ENCODE assay signal across 8 cellular contexts in the genomic region with DNA sequence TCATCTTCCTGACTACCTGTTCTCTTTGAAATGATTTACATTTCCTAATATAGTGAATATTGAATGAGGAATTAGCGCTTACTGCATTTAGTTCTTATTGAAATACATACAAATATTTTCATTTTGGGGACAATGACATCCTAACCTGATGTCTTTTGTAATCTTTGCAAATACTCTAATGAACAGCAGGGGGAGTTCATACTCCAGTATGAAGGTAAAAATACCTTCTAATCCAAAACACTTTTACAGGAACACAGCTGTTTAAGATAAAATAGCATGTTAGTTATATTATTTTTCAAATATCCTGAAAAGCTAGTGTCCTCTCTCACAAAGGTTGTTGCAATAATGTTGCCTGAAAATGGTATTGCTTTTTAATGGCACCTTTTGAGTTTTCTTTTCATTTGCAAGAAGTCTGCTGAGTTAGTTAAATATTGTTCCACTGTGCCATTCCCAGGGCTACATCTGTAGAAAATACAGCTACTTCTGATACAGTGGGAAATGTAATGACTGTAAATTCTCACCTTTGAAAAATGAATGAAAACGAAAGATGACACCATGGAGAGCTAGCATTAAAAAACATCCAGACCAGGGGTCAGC.
DNase-seq lines count a peak whose midpoint lies in the region; TF ChIP-seq lines count a peak whose summit lies in the region.

No MANE protein-coding gene starts in this region.

- H2AK5ac ChIP-seq in mesendoderm (ENCODE audit: low read length) = no peak overlapping the region

- no peak overlapping the region for H2BK120ac ChIP-seq in mesendoderm (ENCODE audit: low read depth, low read length)

- no peak overlapping the region for H4K8ac ChIP-seq in mesendoderm (ENCODE audit: low read depth, low read length)

- H3K4me2 ChIP-seq in mesendoderm (ENCODE audit: low read length) = no peak overlapping the region

- no peak overlapping the region for H3K27ac ChIP-seq in adrenal gland
- H3K27ac ChIP-seq in mesendoderm (ENCODE audit: low read depth, low read length) = no peak overlapping the region

- no peak overlapping the region for H3K4ac ChIP-seq in mesendoderm (ENCODE audit: low read depth, low read length)

- H3K79me2 ChIP-seq in mesendoderm (ENCODE audit: control insufficient read depth, insufficient read depth, low read length) = no peaks in the 10 kb centered on the region

- no peak overlapping the region for H3K56ac ChIP-seq in mesendoderm (ENCODE audit: low read length)

- WGBS in adrenal gland, 4 donors = 67 to 77% (median 69%) methylated on average over 2 of the region's 2 CpGs
- no CpG with 5 or more reads among the region's 2 CpGs for WGBS in mesendoderm (ENCODE audit: extremely low coverage, insufficient coverage, low lambda C conversion rate)

- DNase-seq in GM10266 (ENCODE audit: extremely low spot score) = peak; percentile 6
- DNase-seq in adrenal gland = no peak
- peak; percentile 24 for DNase-seq in mesendoderm
- no peak for DNase-seq in hepatic stellate cell (ENCODE audit: low spot score)
- no peak for DNase-seq in activated CD8-positive, alpha-beta memory T cell treated with anti-CD3 and anti-CD28 coated beads for 24 hours
- DNase-seq in activated CD4-positive, alpha-beta T cell treated with anti-CD3 and anti-CD28 coated beads, Interleukin-2, amount 50 U/mL, for 48 hours = no peak
- no peak for DNase-seq in AG08395 (ENCODE audit: low spot score)

- no peak for TF ChIP-seq POLR2A in adrenal gland (IDR thresholded peaks at IDR 0.05)

- no peak overlapping the region for H3K23ac ChIP-seq in mesendoderm (ENCODE audit: low read length)

- no peak overlapping the region for H2BK5ac ChIP-seq in mesendoderm (ENCODE audit: low read length)

- H4K5ac ChIP-seq in mesendoderm (ENCODE audit: low read length) = no peak overlapping the region

- H3K4me1 ChIP-seq in adrenal gland (replicated peaks in 1 of 2) = no peaks in the 10 kb centered on the region
- H3K4me1 ChIP-seq in mesendoderm (ENCODE audit: control insufficient read depth, low read depth, low read length) = no peaks in the 10 kb centered on the region

- H3K36me3 ChIP-seq in adrenal gland (replicated peaks in 1 of 2) = no peaks in the 10 kb centered on the region
- H3K36me3 ChIP-seq in mesendoderm (ENCODE audit: control insufficient read depth, insufficient read depth, low read length) = no peaks in the 10 kb centered on the region

- H3K18ac ChIP-seq in mesendoderm (ENCODE audit: low read length) = no peak overlapping the region

- H3K4me3 ChIP-seq in adrenal gland = no peak overlapping the region
- no peak overlapping the region for H3K4me3 ChIP-seq in mesendoderm (ENCODE audit: low read length)

- TF ChIP-seq CTCF in GM10266 (IDR thresholded peaks at IDR 0.05; ENCODE audit: control insufficient read depth, insufficient read depth, low read depth, missing control alignments) (peak; percentile 38), LNCAP (IDR thresholded peaks at IDR 0.05) (peak; percentile 78), adrenal gland (IDR thresholded peaks at IDR 0.05) (peak; percentile 18 to 55 (median 24))

- no peak overlapping the region for H3K9ac ChIP-seq in mesendoderm (ENCODE audit: low read length)

- intact Hi-C loops in adrenal gland (cut with DNase I) = no loop called here

- no peaks in the 10 kb centered on the region for H3K27me3 ChIP-seq in adrenal gland
- no peaks in the 10 kb centered on the region for H3K27me3 ChIP-seq in mesendoderm (ENCODE audit: insufficient read depth, low read length, poor library complexity)

- no peak overlapping the region for H2BK15ac ChIP-seq in mesendoderm (replicated peaks; ENCODE audit: low read depth)

- H3K79me1 ChIP-seq in mesendoderm (ENCODE audit: low read length) = no peaks in the 10 kb centered on the region

- no peaks in the 10 kb centered on the region for H3K9me3 ChIP-seq in adrenal gland (replicated peaks in 1 of 3)

Comparison
In these comparisons a context has a peak if more than half of its experiments do, and no peak if none do; other contexts are left out.
1. DNase-seq: peak in GM10266 (single experiment) and mesendoderm (single experiment); none in adrenal gland (0 of 7), hepatic stellate cell (single experiment), activated CD8-positive, alpha-beta memory T cell treated with anti-CD3 and anti-CD28 coated beads for 24 hours (single experiment), activated CD4-positive, alpha-beta T cell treated with anti-CD3 and anti-CD28 coated beads, Interleukin-2, amount 50 U/mL, for 48 hours (0 of 2) and AG08395 (single experiment).
2. CTCF ChIP-seq: peak in every context shown above with its lines; median percentile 78 in LNCAP; 38 in GM10266; 24 in adrenal gland.